ENCODE assay signal across 11 cellular contexts in the genomic region with DNA sequence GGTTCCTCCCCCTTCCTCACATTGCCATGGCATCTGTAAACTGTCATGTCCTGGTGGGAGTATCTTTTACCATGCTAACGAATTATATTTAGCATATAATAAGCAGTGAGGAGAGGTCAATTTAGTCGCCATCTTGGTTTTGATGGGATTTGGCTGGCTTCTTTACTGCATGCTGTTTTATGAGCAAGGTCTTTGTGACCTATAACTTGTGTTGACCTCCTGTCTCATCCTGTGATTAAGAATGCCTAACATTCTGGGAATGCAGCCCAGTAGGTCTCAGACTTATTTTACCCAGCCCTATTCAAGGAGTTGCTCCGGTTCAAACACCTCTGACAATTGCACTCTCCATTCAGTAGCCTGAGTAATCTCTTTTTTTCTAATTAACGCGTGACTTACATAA. TPM values are rescaled to one million over a fixed set of nuclear protein-coding genes. Genes with fewer than 3 reads are reported as not detected.
DNase-seq lines count a peak whose midpoint lies in the region; ATAC-seq and TF ChIP-seq lines count a peak whose summit lies in the region.
"Had no signal": no experiment of that assay in that cellular context is flagged by ENCODE, and none has a peak within 500 bp of the region (broad histone marks: within the 10 kb centered on the region; RNA-seq: fewer than 3 reads in every experiment).

No MANE protein-coding gene starts in this region.

- intact Hi-C loops in Right ventricle myocardium inferior (cut with DNase I), result no loop called here
- intact Hi-C loops in activated T-helper 1 cell treated with anti-CD3 and anti-CD28 coated beads, Interleukin-12 subunit alpha, Interleukin-12 subunit beta, Interleukin-2, Interleukin-4 antibody, amounts not matched to agents 30 ng/mL and 10 ng/mL and 1 ng/mL, durations not matched to agents 14 hours and 24 hours and 36 hours (cut with micrococcal nuclease), result loop anchor here (10.0 kb wide), 3 partner anchors 751 to 1179 kb away; a partner anchor contains a TSS

- H3K36me3 ChIP-seq in cardiac muscle cell, result no peaks in the 10 kb centered on the region

- H3K4me1 ChIP-seq in cardiac muscle cell (ENCODE audit: low read depth), result peaks cover 19% of the 10 kb centered on the region

- H3K27me3 Mint-ChIP-seq in activated T-helper 1 cell treated with anti-CD3 and anti-CD28 coated beads, Interleukin-12 subunit alpha, Interleukin-12 subunit beta, Interleukin-2, Interleukin-4 antibody, amounts not matched to agents 30 ng/mL and 10 ng/mL and 1 ng/mL, durations not matched to agents 14 hours and 24 hours and 36 hours (ENCODE audit: insufficient read depth), result peaks cover 7% of the 10 kb centered on the region
- H3K27me3 Mint-ChIP-seq in type B pancreatic cell, result peaks cover 4% of the 10 kb centered on the region

- H3K9me3 Mint-ChIP-seq in activated T-helper 1 cell treated with anti-CD3 and anti-CD28 coated beads, Interleukin-12 subunit alpha, Interleukin-12 subunit beta, Interleukin-2, Interleukin-4 antibody, amounts not matched to agents 30 ng/mL and 10 ng/mL and 1 ng/mL, durations not matched to agents 14 hours and 24 hours and 36 hours, result no peaks in the 10 kb centered on the region
- H3K9me3 Mint-ChIP-seq in type B pancreatic cell, result no peaks in the 10 kb centered on the region

- H3K4me3 ChIP-seq in cardiac muscle cell (no peak overlapping the region), iPS-11a (ENCODE audit: low read depth, low read length) (peak overlapping the region; percentile 33)

- TF ChIP-seq CTCF in cardiac muscle cell (IDR thresholded peaks at IDR 0.05; ENCODE audit: low read depth, low read length), result no peak
- no peak for TF ChIP-seq CTCF in type B pancreatic cell (conservative IDR thresholded peaks at IDR 0.05)

- DNase-seq in cardiac muscle cell (ENCODE audit: low read depth in 1 of 2, low spot score in 1 of 2) (peak in 1 of 2 donors; percentile 27), Right ventricle myocardium inferior (ENCODE audit: missing footprints) (no peak), type B pancreatic cell (ENCODE audit: extremely low spot score, unreplicated experiment) (no peak), NAMALWA (ENCODE audit: low spot score) (no peak)
- no peak for DNase-seq in activated T-helper 1 cell treated with anti-CD3 and anti-CD28 coated beads, Interleukin-12 subunit alpha, Interleukin-12 subunit beta, Interleukin-2, Interleukin-4 antibody, amounts not matched to agents 30 ng/mL and 10 ng/mL and 1 ng/mL, durations not matched to agents 14 hours and 24 hours and 36 hours (ENCODE audit: low spot score)
- DNase-seq: head of caudate nucleus, NCI-H526 had no signal

- H3K9me3 ChIP-seq in cardiac muscle cell (ENCODE audit: low read depth), result no peaks in the 10 kb centered on the region

- peaks cover 22% of the 10 kb centered on the region for H3K4me1 Mint-ChIP-seq in activated T-helper 1 cell treated with anti-CD3 and anti-CD28 coated beads, Interleukin-12 subunit alpha, Interleukin-12 subunit beta, Interleukin-2, Interleukin-4 antibody, amounts not matched to agents 30 ng/mL and 10 ng/mL and 1 ng/mL, durations not matched to agents 14 hours and 24 hours and 36 hours (ENCODE audit: low read depth)
- H3K4me1 Mint-ChIP-seq in type B pancreatic cell (ENCODE audit: unreplicated experiment), result peaks cover 28% of the 10 kb centered on the region

- ATAC-seq in Right ventricle myocardium inferior (no peak), GM18873 (IDR thresholded peaks at IDR 0.05; ENCODE audit: low FRiP score, unreplicated experiment) (no peak), GM21576 (IDR thresholded peaks at IDR 0.05; ENCODE audit: unreplicated experiment) (no peak)

- H3K27ac ChIP-seq in cardiac muscle cell, result peak overlapping the region; percentile 45

- H3K27ac Mint-ChIP-seq in activated T-helper 1 cell treated with anti-CD3 and anti-CD28 coated beads, Interleukin-12 subunit alpha, Interleukin-12 subunit beta, Interleukin-2, Interleukin-4 antibody, amounts not matched to agents 30 ng/mL and 10 ng/mL and 1 ng/mL, durations not matched to agents 14 hours and 24 hours and 36 hours, result no peak overlapping the region
- peak overlapping the region; percentile 78 for H3K27ac Mint-ChIP-seq in type B pancreatic cell

- H3K4me3 Mint-ChIP-seq in activated T-helper 1 cell treated with anti-CD3 and anti-CD28 coated beads, Interleukin-12 subunit alpha, Interleukin-12 subunit beta, Interleukin-2, Interleukin-4 antibody, amounts not matched to agents 30 ng/mL and 10 ng/mL and 1 ng/mL, durations not matched to agents 14 hours and 24 hours and 36 hours, result peak overlapping the region; percentile 19
- H3K4me3 Mint-ChIP-seq in type B pancreatic cell, result peak overlapping the region; percentile 85

- peaks cover 14% of the 10 kb centered on the region for H3K36me3 Mint-ChIP-seq in activated T-helper 1 cell treated with anti-CD3 and anti-CD28 coated beads, Interleukin-12 subunit alpha, Interleukin-12 subunit beta, Interleukin-2, Interleukin-4 antibody, amounts not matched to agents 30 ng/mL and 10 ng/mL and 1 ng/mL, durations not matched to agents 14 hours and 24 hours and 36 hours (ENCODE audit: low read depth)
- peaks cover 10% of the 10 kb centered on the region for H3K36me3 Mint-ChIP-seq in type B pancreatic cell

- no peaks in the 10 kb centered on the region for H3K27me3 ChIP-seq in cardiac muscle cell

RNA-seq across cellular contexts. Expression of a gene that starts 2.1 kb away (rescaled TPM):
- 374 and 722 TPM in 2 replicates for total RNA-seq in cardiac muscle cell
- polyA plus RNA-seq in cardiac muscle cell, result 50.0 and 81.5 TPM in 2 replicates
- total RNA-seq in Right ventricle myocardium inferior, result 416 TPM
- total RNA-seq in activated T-helper 1 cell treated with anti-CD3 and anti-CD28 coated beads, Interleukin-12 subunit alpha, Interleukin-12 subunit beta, Interleukin-2, Interleukin-4 antibody, amounts not matched to agents 30 ng/mL and 10 ng/mL and 1 ng/mL, durations not matched to agents 14 hours and 24 hours and 36 hours, result 463 and 473 TPM in 2 replicates
- 450 and 521 TPM in 2 replicates for total RNA-seq in type B pancreatic cell (ENCODE audit: low replicate concordance)

RNA-seq across cellular contexts. Expression of a gene that starts 45.7 kb away (rescaled TPM):
- total RNA-seq in cardiac muscle cell (3.9 and 4.5 TPM in 2 replicates), Right ventricle myocardium inferior (122 TPM), type B pancreatic cell (ENCODE audit: low replicate concordance) (3.5 and 21.8 TPM in 2 replicates)
- polyA plus RNA-seq in cardiac muscle cell, result 2.2 and 5.1 TPM in 2 replicates
- 2.7 and 3.1 TPM in 2 replicates for total RNA-seq in activated T-helper 1 cell treated with anti-CD3 and anti-CD28 coated beads, Interleukin-12 subunit alpha, Interleukin-12 subunit beta, Interleukin-2, Interleukin-4 antibody, amounts not matched to agents 30 ng/mL and 10 ng/mL and 1 ng/mL, durations not matched to agents 14 hours and 24 hours and 36 hours

RNA-seq across cellular contexts. Expression of a gene that starts 55.3 kb away (rescaled TPM):
- total RNA-seq in cardiac muscle cell (310 and 601 TPM in 2 replicates), Right ventricle myocardium inferior (6.6 TPM), type B pancreatic cell (ENCODE audit: low replicate concordance) (480 and 1,293 TPM in 2 replicates)
- 472 and 838 TPM in 2 replicates for polyA plus RNA-seq in cardiac muscle cell
- 3.2 and 3.9 TPM in 2 replicates for total RNA-seq in activated T-helper 1 cell treated with anti-CD3 and anti-CD28 coated beads, Interleukin-12 subunit alpha, Interleukin-12 subunit beta, Interleukin-2, Interleukin-4 antibody, amounts not matched to agents 30 ng/mL and 10 ng/mL and 1 ng/mL, durations not matched to agents 14 hours and 24 hours and 36 hours
- total RNA-seq: myocyte had no signal

Comparison
In these comparisons a context has a peak if more than half of its experiments do, and no peak if none do; other contexts are left out.
1. RNA of a gene that starts 55.3 kb away (total RNA-seq): 480 to 1,293 TPM in type B pancreatic cell and 310 to 601 TPM in cardiac muscle cell; 6.6 TPM in Right ventricle myocardium inferior (single experiment) and 3.2 to 3.9 TPM in activated T-helper 1 cell treated with anti-CD3 and anti-CD28 coated beads, Interleukin-12 subunit alpha, Interleukin-12 subunit beta, Interleukin-2, Interleukin-4 antibody, amounts not matched to agents 30 ng/mL and 10 ng/mL and 1 ng/mL, durations not matched to agents 14 hours and 24 hours and 36 hours; every median in the first group is over 10 times any median in the second.